In genomic region chr14:63249112-63249511, GRCh38 we compare ENCODE assay signal across 21 cellular contexts. TPM values are rescaled to one million over a fixed set of nuclear protein-coding genes. Genes with fewer than 3 reads are reported as not detected.
DNase-seq lines count a peak whose midpoint lies in the region; ATAC-seq and TF ChIP-seq lines count a peak whose summit lies in the region.
"Had no signal": no experiment of that assay in that cellular context is flagged by ENCODE, and none has a peak within 500 bp of the region (broad histone marks: within the 10 kb centered on the region; RNA-seq: fewer than 3 reads in every experiment).

No MANE protein-coding gene starts in this region.

- H3K36me3 ChIP-seq in muscle layer of duodenum (ENCODE audit: control insufficient read depth in 1 of 2, insufficient read depth in 2 of 2, low read length in 2 of 2) (no peaks in the 10 kb centered on the region), breast epithelium (no peaks in the 10 kb centered on the region), upper lobe of right lung (no peaks in the 10 kb centered on the region)
- H3K36me3 ChIP-seq: left lung, ovary had no signal

- H3K27ac ChIP-seq in muscle layer of duodenum (ENCODE audit: low read length) (peak overlapping the region; percentile 24), breast epithelium (no peak overlapping the region), upper lobe of right lung (no peak overlapping the region)
- H3K27ac ChIP-seq: C4-2B, left lung, ovary had no signal

- H3K27me3 ChIP-seq in muscle layer of duodenum (ENCODE audit: low read depth, low read length) = no peaks in the 10 kb centered on the region
- H3K27me3 ChIP-seq in breast epithelium = no peaks in the 10 kb centered on the region
- H3K27me3 ChIP-seq in upper lobe of right lung = no peaks in the 10 kb centered on the region
- H3K27me3 ChIP-seq: left lung, ovary had no signal

- TF ChIP-seq POLR2A in breast epithelium (IDR thresholded peaks at IDR 0.05) = no peak

- intact Hi-C loops in Right ventricle myocardium inferior (cut with DNase I) (no loop called here), cardiac septum (cut with DNase I) (no loop called here), breast epithelium (cut with DNase I; ENCODE audit: low total_unique reads) (no loop called here), upper lobe of right lung (cut with DNase I) (no loop called here)

- H3K4me1 ChIP-seq in muscle layer of duodenum (ENCODE audit: control insufficient read depth in 1 of 2, insufficient read depth in 2 of 2, low read length in 2 of 2) (peaks cover 4 to 28% of the 10 kb centered on the region in 2 donors), breast epithelium (no peaks in the 10 kb centered on the region), upper lobe of right lung (peaks cover 10% of the 10 kb centered on the region)

- no peak for DNase-seq in Right ventricle myocardium inferior (ENCODE audit: missing footprints)
- no peak for DNase-seq in cardiac septum (ENCODE audit: low spot score)
- peak; percentile 69 for DNase-seq in dermis blood vessel endothelial cell
- no peak for DNase-seq in NCI-H1436 treated with DMSO at 0.1 percent for 48 hours (lab: John Stamatoyannopoulos, UW)
- DNase-seq in breast epithelium (ENCODE audit: low spot score in 2 of 2) = no peak
- no peak for DNase-seq in upper lobe of right lung
- DNase-seq: 8988T; activated CD4-positive, alpha-beta memory T cell treated with anti-CD3 and anti-CD28 coated beads, Interleukin-2, amount 10 ng/mL, durations not matched to agents 7 days and 5 days; activated naive CD4-positive, alpha-beta T cell treated with anti-CD3 and anti-CD28 coated beads, Interleukin-2, amount 50 U/mL, for 16 hours; activated T-cell treated with anti-CD3 and anti-CD28 coated beads, Interleukin-2, amount 50 U/mL, for 24 hours; effector CD8-positive, alpha-beta T cell; left lung; NCI-H1105 treated with DMSO at 0.1 percent for 48 hours; NCI-H2171 treated with DMSO at 0.1 percent for 48 hours; small intestine had no signal

- no peak for TF ChIP-seq CTCF in breast epithelium (IDR thresholded peaks at IDR 0.05)
- no peak for TF ChIP-seq CTCF in upper lobe of right lung (IDR thresholded peaks at IDR 0.05)

- H3K9me3 ChIP-seq in muscle layer of duodenum (ENCODE audit: control insufficient read depth in 1 of 2, low read length in 2 of 2) = no peaks in the 10 kb centered on the region
- H3K9me3 ChIP-seq in breast epithelium = no peaks in the 10 kb centered on the region
- H3K9me3 ChIP-seq in upper lobe of right lung = no peaks in the 10 kb centered on the region
- H3K9me3 ChIP-seq: left lung, ovary had no signal

- ATAC-seq in Right ventricle myocardium inferior = peak; percentile 74
- no peak for ATAC-seq in upper lobe of right lung
- ATAC-seq in HG03521 (IDR thresholded peaks at IDR 0.05; ENCODE audit: unreplicated experiment) = no peak
- ATAC-seq: left lung had no signal

- H3K4me3 ChIP-seq in muscle layer of duodenum (ENCODE audit: low read depth in 1 of 2, low read length in 2 of 2) = no peak overlapping the region
- H3K4me3 ChIP-seq in breast epithelium = no peak overlapping the region
- H3K4me3 ChIP-seq in upper lobe of right lung = no peak overlapping the region
- H3K4me3 ChIP-seq: left lung, ovary had no signal

RNA-seq across cellular contexts. Expression of gene RHOJ, which starts 44.9 kb away (rescaled TPM):
- total RNA-seq in Right ventricle myocardium inferior = 18.3 TPM
- total RNA-seq in cardiac septum = 14.7 TPM
- total RNA-seq in dermis blood vessel endothelial cell = 76.3 and 115 TPM in 2 replicates
- total RNA-seq in breast epithelium = 10 to 100 TPM in 2 of 3 donors, 1 to 10 TPM in 1; 2.4 to 12.5 (median 11.4) TPM
- total RNA-seq in upper lobe of right lung = 38.6 TPM
- total RNA-seq: activated CD4-positive, alpha-beta memory T cell treated with anti-CD3 and anti-CD28 coated beads, Interleukin-2, amount 10 ng/mL, durations not matched to agents 7 days and 5 days; bronchial epithelial cell; H1 had no signal
